In genomic region chr5:168750926-168751325, GRCh38 we compare ENCODE assay signal across 34 cellular contexts.
"Had no signal": no experiment of that assay in that cellular context is flagged by ENCODE, and none has a peak within 500 bp of the region (broad histone marks: within the 10 kb centered on the region; RNA-seq: fewer than 3 reads in every experiment).

No MANE protein-coding gene starts in this region.

- H3K4me3 ChIP-seq: PC-9 had no signal

- FAIRE-seq: RCC 7860 had no signal

- ATAC-seq: activated T-cell treated with anti-CD3 and anti-CD28 coated beads, Interleukin-2, amount 50 U/mL, for 4 hours had no signal

- H3K27ac ChIP-seq: brain microvascular endothelial cell, KMS-11, PC-9, RWPE1, VCaP had no signal

- H3K27me3 ChIP-seq: brain microvascular endothelial cell had no signal

- DNase-seq: activated B cell treated with CpG ODN at 0.5 μM for 24 hours; activated CD4-positive, alpha-beta memory T cell treated with anti-CD3 and anti-CD28 coated beads for 36 hours; activated CD4-positive, alpha-beta T cell treated with anti-CD3 and anti-CD28 coated beads for 4 hours; activated CD4-positive, alpha-beta T cell treated with anti-CD3 and anti-CD28 coated beads, Interleukin-2, amount 50 U/mL, for 1 hour; activated CD4-positive, CD25-positive, alpha-beta regulatory T cell treated with anti-CD3 and anti-CD28 coated beads, Interleukin-2, amount 50 U/mL, for 72 hours; activated naive CD4-positive, alpha-beta T cell treated with anti-CD3 and anti-CD28 coated beads, Interleukin-2, amount 10 ng/mL, durations not matched to agents 7 days and 5 days; activated naive CD8-positive, alpha-beta T cell treated with anti-CD3 and anti-CD28 coated beads for 36 hours; activated T-cell treated with anti-CD3 and anti-CD28 coated beads for 4 hours; activated T-cell treated with anti-CD3 and anti-CD28 coated beads, Interleukin-2, amount 50 U/mL, for 4 hours; amniotic stem cell; aorta; brain microvascular endothelial cell; central memory CD4-positive, alpha-beta T cell; MM.1S; MV-4-11; NCI-H1092; NCI-H1436 treated with DMSO at 0.1 percent for 48 hours; NCI-H1694 treated with DMSO at 0.1 percent for 48 hours; NCI-H2029; NCI-H345; NCI-H510A; NCI-H526; NCI-H748 treated with DMSO at 0.1 percent for 48 hours; NK-92 treated with Interleukin-12 subunit alpha and Interleukin-12 subunit beta, amount 100 ng/mL, for 24 hours; PC-9; Right ventricle myocardium superior; SW 1271; T-helper 1 cell; T-helper 2 cell; T-helper 9 cell had no signal

- H3K36me3 ChIP-seq: brain microvascular endothelial cell had no signal
